In genomic region chr4:146450524-146450923, GRCh38 we compare ENCODE assay signal across 1 cellular context.
TF ChIP-seq lines count a peak whose summit lies in the region.

No MANE protein-coding gene starts in this region.

TF ChIP-seq in GM23338, 12 proteins besides CTCF, POLR2A, EP300 and RAD21 (continued from another document):
- TF ChIP-seq ZNF462 (CRISPR knock-in tag; IDR thresholded peaks at IDR 0.05): no peak
- no peak for TF ChIP-seq ZNF114 (CRISPR knock-in tag; IDR thresholded peaks at IDR 0.05)
TF ChIP-seq in GM23338: peak in this region for 0.
